ENCODE assay signal across 1 cellular context in the genomic region with DNA sequence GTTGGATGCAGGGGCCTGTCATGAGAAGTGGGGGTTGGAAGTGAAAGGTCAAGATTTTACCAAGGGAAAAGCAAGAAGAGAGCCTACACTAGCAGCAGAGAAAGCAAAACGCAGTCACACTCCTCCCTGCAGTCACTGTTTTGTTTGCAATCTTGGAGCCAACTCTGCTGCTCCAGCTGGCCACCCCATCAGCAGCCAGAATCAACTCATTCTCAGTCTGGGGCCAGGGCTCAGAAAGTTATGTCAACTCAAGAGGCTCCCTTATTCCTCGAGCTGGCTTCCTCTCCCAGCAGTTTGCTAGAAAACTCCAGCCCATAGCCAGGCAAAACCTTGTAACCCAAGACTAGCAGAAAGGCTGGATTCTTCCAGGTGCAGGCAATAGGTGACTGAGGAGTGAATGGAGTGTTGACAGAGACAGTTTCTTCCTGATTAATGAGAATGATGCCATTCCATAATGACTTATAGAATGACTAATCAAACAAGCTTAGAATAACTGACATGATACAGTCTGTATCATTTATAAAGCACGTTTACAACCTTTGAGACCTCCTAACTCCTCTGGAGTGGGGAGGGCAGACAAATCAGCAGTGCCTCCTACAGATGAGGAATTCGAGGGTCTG.
TF ChIP-seq lines count a peak whose summit lies in the region.

No MANE protein-coding gene starts in this region.

TF ChIP-seq in HepG2, 621 proteins besides CTCF, POLR2A, EP300 and RAD21 (continued from another document):
- TF ChIP-seq ATRX (CRISPR knock-in tag; IDR thresholded peaks at IDR 0.05; ENCODE audit: borderline replicate concordance) (no peak), ZNF605 (CRISPR knock-in tag; IDR thresholded peaks at IDR 0.05) (no peak), SIX4 (CRISPR knock-in tag; IDR thresholded peaks at IDR 0.05) (no peak)
